13 cellular contexts compared by ENCODE assay signal in the genomic region with DNA sequence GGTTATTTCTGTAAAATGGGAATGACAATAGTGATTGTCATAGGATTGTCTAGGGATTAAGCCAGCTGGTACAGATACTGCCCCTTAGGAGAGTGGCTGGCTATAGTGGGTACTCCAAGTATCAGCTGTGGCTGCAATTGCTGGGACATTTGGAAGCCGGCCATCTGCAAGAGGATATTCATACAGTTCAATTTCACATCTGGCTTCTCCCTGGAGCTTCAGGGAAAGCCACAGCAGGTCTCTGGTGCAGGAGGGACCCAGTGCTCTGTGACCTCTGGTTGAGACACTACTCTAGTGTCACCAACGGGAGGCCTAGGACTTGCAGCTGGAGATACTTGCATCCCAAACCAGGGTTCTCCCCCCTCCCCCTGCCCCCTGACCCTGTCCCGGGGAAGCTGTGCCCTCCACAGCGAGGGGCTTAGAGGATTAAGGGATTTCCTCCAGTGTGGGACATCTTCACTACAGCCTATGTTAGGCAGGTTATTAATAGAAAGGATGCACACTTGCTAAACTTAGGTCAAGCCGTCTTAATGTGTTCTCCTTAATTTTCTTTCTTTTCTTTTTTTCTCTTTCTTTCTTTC. TPM values are rescaled to one million over a fixed set of nuclear protein-coding genes. Genes with fewer than 3 reads are reported as not detected.
DNase-seq lines count a peak whose midpoint lies in the region.
"Had no signal": no experiment of that assay in that cellular context is flagged by ENCODE, and none has a peak within 500 bp of the region (broad histone marks: within the 10 kb centered on the region; RNA-seq: fewer than 3 reads in every experiment).

No MANE protein-coding gene starts in this region.

- intact Hi-C loops in head of caudate nucleus (cut with DNase I): no loop called here

- H3K23ac ChIP-seq in neuronal stem cell (ENCODE audit: low read depth, low read length, poor library complexity) (no peak overlapping the region), mesendoderm (ENCODE audit: low read length) (no peak overlapping the region)

- H2AFZ ChIP-seq in ACC112 (ENCODE audit: low read length, unreplicated experiment) (no peak overlapping the region), neuronal stem cell (ENCODE audit: low read length) (no peak overlapping the region)

- WGBS in neuronal stem cell (ENCODE audit: extremely low coverage in 2 of 2, insufficient read length in 2 of 2, insufficient replicate concordance in 1 of 2), 2 donors: no CpG with 5 or more reads among the region's 5 CpGs
- no CpG with 5 or more reads among the region's 5 CpGs for WGBS in mesendoderm (ENCODE audit: extremely low coverage, insufficient coverage, low lambda C conversion rate)

- no peak overlapping the region for H3K18ac ChIP-seq in neuronal stem cell (ENCODE audit: low read length)
- no peak overlapping the region for H3K18ac ChIP-seq in mesendoderm (ENCODE audit: low read length)

- no peak overlapping the region for H4K91ac ChIP-seq in neuronal stem cell (ENCODE audit: low read depth, low read length, poor library complexity)

- no peak overlapping the region for H3K14ac ChIP-seq in neuronal stem cell (ENCODE audit: low read length)

- H3K36me3 ChIP-seq in ACC112 (ENCODE audit: insufficient read depth, low read length) (0 out of 2 replicates have a peak, but pooled peaks cover 5% of the 10 kb centered on the region), neuronal stem cell (replicated peaks in 1 of 2; ENCODE audit: control insufficient read depth in 2 of 2, insufficient read depth in 2 of 2, low read length in 2 of 2) (no peaks in the 10 kb centered on the region), mesendoderm (ENCODE audit: control insufficient read depth, insufficient read depth, low read length) (no peaks in the 10 kb centered on the region)
- H3K36me3 ChIP-seq: HAP-1 had no signal

- H4K5ac ChIP-seq in mesendoderm (ENCODE audit: low read length): no peak overlapping the region

- H4K8ac ChIP-seq in neuronal stem cell (ENCODE audit: low read depth, low read length) (no peak overlapping the region), mesendoderm (ENCODE audit: low read depth, low read length) (no peak overlapping the region)

- H2BK5ac ChIP-seq in neuronal stem cell (ENCODE audit: low read length): no peak overlapping the region
- H2BK5ac ChIP-seq in mesendoderm (ENCODE audit: low read length): no peak overlapping the region

- H3K79me1 ChIP-seq in neuronal stem cell (ENCODE audit: low read depth, low read length) (no peaks in the 10 kb centered on the region), mesendoderm (ENCODE audit: low read length) (no peaks in the 10 kb centered on the region)

- H3K9ac ChIP-seq in neuronal stem cell (ENCODE audit: low read depth, low read length, poor library complexity): peak overlapping the region; percentile 27
- no peak overlapping the region for H3K9ac ChIP-seq in mesendoderm (ENCODE audit: low read length)

- H3K9me3 ChIP-seq in neuronal stem cell (replicated peaks in 1 of 2; ENCODE audit: control insufficient read depth in 2 of 2, insufficient read depth in 1 of 2, low read depth in 1 of 2, low read length in 2 of 2): peaks cover 3 to 4% of the 10 kb centered on the region in 2 donors
- H3K9me3 ChIP-seq: HAP-1 had no signal

- H3K27ac ChIP-seq in ACC112 (ENCODE audit: low read depth, low read length) (no peak overlapping the region), neuronal stem cell (replicated peaks; ENCODE audit: low read length) (no peak overlapping the region), mesendoderm (ENCODE audit: low read depth, low read length) (no peak overlapping the region)
- H3K27ac ChIP-seq: A549 had no signal

- H3K4me2 ChIP-seq in neuronal stem cell (ENCODE audit: insufficient read depth, low read length, poor library complexity, severe bottlenecking): no peak overlapping the region
- H3K4me2 ChIP-seq in mesendoderm (ENCODE audit: low read length): no peak overlapping the region
- H3K4me2 ChIP-seq: A549 had no signal

- H3K27me3 ChIP-seq in ACC112 (ENCODE audit: insufficient read depth, low read length) (no peaks in the 10 kb centered on the region), neuronal stem cell (ENCODE audit: control insufficient read depth in 3 of 3, insufficient read depth in 3 of 3, low read depth in 1 of 3, low read length in 3 of 3) (no peaks in the 10 kb centered on the region), mesendoderm (ENCODE audit: insufficient read depth, low read length, poor library complexity) (no peaks in the 10 kb centered on the region)

- H2BK15ac ChIP-seq in neuronal stem cell (ENCODE audit: low read length) (no peak overlapping the region), mesendoderm (replicated peaks; ENCODE audit: low read depth) (no peak overlapping the region)

- H2BK12ac ChIP-seq in neuronal stem cell (ENCODE audit: low read length): no peak overlapping the region

- no peak overlapping the region for H3K56ac ChIP-seq in mesendoderm (ENCODE audit: low read length)

- H3K4me1 ChIP-seq in ACC112 (ENCODE audit: control insufficient read depth, insufficient read depth, low read length, unreplicated experiment): peaks cover 26% of the 10 kb centered on the region
- peaks cover 0 to 18% of the 10 kb centered on the region in 2 donors for H3K4me1 ChIP-seq in neuronal stem cell (ENCODE audit: control insufficient read depth in 2 of 2, insufficient read depth in 1 of 2, low read depth in 1 of 2, low read length in 2 of 2)
- H3K4me1 ChIP-seq in mesendoderm (ENCODE audit: control insufficient read depth, low read depth, low read length): peaks cover 2% of the 10 kb centered on the region
- H3K4me1 ChIP-seq: HAP-1 had no signal

- DNase-seq in MV-4-11 (lab: John Stamatoyannopoulos, UW): peak; percentile 68
- peak; percentile 67 for DNase-seq in ecto neural progenitor cell (ENCODE audit: low spot score)
- DNase-seq in neuronal stem cell (ENCODE audit: low spot score): no peak
- DNase-seq in head of caudate nucleus: no peak
- no peak for DNase-seq in NCI-H748 treated with DMSO at 0.1 percent for 48 hours (lab: John Stamatoyannopoulos, UW)
- no peak for DNase-seq in NCI-H1436 (lab: John Stamatoyannopoulos, UW)
- no peak for DNase-seq in mesendoderm
- DNase-seq: Caco-2; CD8-positive, alpha-beta memory T cell; GF-D8 had no signal

- H3K4ac ChIP-seq in neuronal stem cell (ENCODE audit: low read length) (no peak overlapping the region), mesendoderm (ENCODE audit: low read depth, low read length) (no peak overlapping the region)

- H2BK120ac ChIP-seq in neuronal stem cell (ENCODE audit: low read depth, low read length): no peak overlapping the region
- H2BK120ac ChIP-seq in mesendoderm (ENCODE audit: low read depth, low read length): no peak overlapping the region

- H3K79me2 ChIP-seq in ACC112 (ENCODE audit: control insufficient read depth, insufficient read depth, low read length, unreplicated experiment) (peaks cover 25% of the 10 kb centered on the region), mesendoderm (ENCODE audit: control insufficient read depth, insufficient read depth, low read length) (no peaks in the 10 kb centered on the region)

- H3K4me3 ChIP-seq in ACC112 (ENCODE audit: low read depth, low read length) (0 out of 2 replicates have a peak overlapping the region, but pooled peaks have one; percentile 2), neuronal stem cell (ENCODE audit: low read length in 2 of 2) (no peak overlapping the region), mesendoderm (ENCODE audit: low read length) (no peak overlapping the region)
- H3K4me3 ChIP-seq: A549, HAP-1 had no signal

- H2AK5ac ChIP-seq in neuronal stem cell (ENCODE audit: low read depth, low read length) (no peak overlapping the region), mesendoderm (ENCODE audit: low read length) (no peak overlapping the region)

RNA-seq across cellular contexts. Expression of gene SLC2A10, which starts 2.7 kb away (rescaled TPM):
- polyA plus RNA-seq in neuronal stem cell (2013, experiment 1 of 2): 7.8 TPM
- 7.5 TPM for polyA plus RNA-seq in neuronal stem cell (2013, experiment 2 of 2)
- polyA plus RNA-seq in mesendoderm (2013, experiment 1 of 2): 5.1 TPM
- polyA plus RNA-seq in mesendoderm (2013, experiment 2 of 2): 5.4 TPM

RNA-seq across cellular contexts. Expression of gene TP53RK, which starts 22.9 kb away (rescaled TPM):
- 10.8 TPM for polyA plus RNA-seq in neuronal stem cell (2013, experiment 1 of 2)
- 11.5 TPM for polyA plus RNA-seq in neuronal stem cell (2013, experiment 2 of 2)
- 19.1 TPM for polyA plus RNA-seq in mesendoderm (2013, experiment 1 of 2)
- polyA plus RNA-seq in mesendoderm (2013, experiment 2 of 2): 19.0 TPM

Comparison
In these comparisons a context has a peak if more than half of its experiments do, and no peak if none do; other contexts are left out.
1. DNase-seq: peak in MV-4-11 (single experiment) and ecto neural progenitor cell (single experiment); none in neuronal stem cell (single experiment), head of caudate nucleus (0 of 42), NCI-H748 treated with DMSO at 0.1 percent for 48 hours (single experiment), NCI-H1436 (single experiment) and mesendoderm (single experiment).